In genomic region chr3:122680381-122681293, GRCh38 we compare ENCODE assay signal across 8 cellular contexts. TPM values are rescaled to one million over a fixed set of nuclear protein-coding genes. Genes with fewer than 3 reads are reported as not detected.
A peak's percentile ranks its signal among the peaks of the same experiment; 100 is the strongest.
DNase-seq lines count a peak whose midpoint lies in the region; ATAC-seq and TF ChIP-seq lines count a peak whose summit lies in the region.

Gene PARP14, plus strand, starts transcription at chr3:122680839. Its CDS starts 45 bp downstream, at chr3:122680884.

- H3K4me3 Mint-ChIP-seq in activated T-cell treated with anti-CD3 and anti-CD28 coated beads, Interleukin-2, amount 50 U/mL, for 72 hours: peak within 1 kb of the TSS; percentile 89 to 98
- H3K4me3 Mint-ChIP-seq in stimulated activated effector memory CD8-positive, alpha-beta T cell treated with anti-CD3 and anti-CD28 coated beads, Interleukin-12 subunit alpha, Interleukin-12 subunit beta, amount 100 ng/mL, for 72 hours: peak within 1 kb of the TSS; percentile 87

- no peaks in the 10 kb centered on the region for H3K79me2 ChIP-seq in OCI-LY7 (ENCODE audit: insufficient read depth, low read depth, low read length)

- peak within 1 kb of the TSS; percentile 61 for H2AFZ ChIP-seq in OCI-LY7 (ENCODE audit: low read length)

- H3K27ac Mint-ChIP-seq in activated T-cell treated with anti-CD3 and anti-CD28 coated beads, Interleukin-2, amount 50 U/mL, for 72 hours: peak within 1 kb of the TSS; percentile 99
- H3K27ac Mint-ChIP-seq in stimulated activated effector memory CD8-positive, alpha-beta T cell treated with anti-CD3 and anti-CD28 coated beads, Interleukin-12 subunit alpha, Interleukin-12 subunit beta, amount 100 ng/mL, for 72 hours: peak within 1 kb of the TSS; percentile 96

- no peaks in the 10 kb centered on the region for H3K9me3 Mint-ChIP-seq in activated T-cell treated with anti-CD3 and anti-CD28 coated beads, Interleukin-2, amount 50 U/mL, for 72 hours
- H3K9me3 Mint-ChIP-seq in stimulated activated effector memory CD8-positive, alpha-beta T cell treated with anti-CD3 and anti-CD28 coated beads, Interleukin-12 subunit alpha, Interleukin-12 subunit beta, amount 100 ng/mL, for 72 hours: no peaks in the 10 kb centered on the region

- H3K9me2 ChIP-seq in OCI-LY7 (ENCODE audit: insufficient read depth, low read length): no peaks in the 10 kb centered on the region

- 3% methylated on average over 30 of the region's 66 CpGs for WGBS in esophagus muscularis mucosa

- H3K4me2 ChIP-seq in OCI-LY7 (ENCODE audit: low read length): peak within 1 kb of the TSS; percentile 87

- TF ChIP-seq POLR2A in esophagus muscularis mucosa (IDR thresholded peaks at IDR 0.05; ENCODE audit: low read depth): peak; percentile 20

- H3K4me3 ChIP-seq in OCI-LY7 (ENCODE audit: low read depth, low read length, poor library complexity, severe bottlenecking): peak within 1 kb of the TSS; percentile 76
- H3K4me3 ChIP-seq in esophagus muscularis mucosa: peak within 1 kb of the TSS; percentile 91 to 94 (median 93)
- H3K4me3 ChIP-seq in muscle layer of duodenum (ENCODE audit: low read depth in 1 of 2, low read length in 2 of 2): peak within 1 kb of the TSS; percentile 83 to 86

- POLR2A ChIA-PET in OCI-LY7 (lab: Charles Lee): interaction anchor here (1.1 to 2.8 kb wide), 2 partner anchors 296 to 1136 kb away, joined by 3 to 7 read pairs; partner anchors contain the start of gene FAM162A

- no peak for TF ChIP-seq EP300 in esophagus muscularis mucosa (IDR thresholded peaks at IDR 0.05)

- peak; percentile 42 for ATAC-seq in HG03097 (IDR thresholded peaks at IDR 0.05; ENCODE audit: low FRiP score, unreplicated experiment)
- ATAC-seq in activated T-cell treated with anti-CD3 and anti-CD28 coated beads, Interleukin-2, amount 50 U/mL, for 72 hours (replicated peaks in 1 of 2): peak; percentile 75 to 77
- ATAC-seq in stimulated activated effector memory CD8-positive, alpha-beta T cell treated with anti-CD3 and anti-CD28 coated beads, Interleukin-12 subunit alpha, Interleukin-12 subunit beta, amount 100 ng/mL, for 72 hours: peak; percentile 77

- H3K4me1 ChIP-seq in OCI-LY7 (ENCODE audit: insufficient read depth, low read length, poor library complexity, severe bottlenecking): peaks cover 33% of the 10 kb centered on the region
- H3K4me1 ChIP-seq in esophagus muscularis mucosa: peaks cover 20 to 46% (median 38%) of the 10 kb centered on the region in 4 donors
- H3K4me1 ChIP-seq in muscle layer of duodenum (ENCODE audit: control insufficient read depth in 1 of 2, insufficient read depth in 2 of 2, low read length in 2 of 2): peaks cover 4 to 27% of the 10 kb centered on the region in 2 donors

- no peaks in the 10 kb centered on the region for H4K20me1 ChIP-seq in OCI-LY7 (ENCODE audit: insufficient read depth, low read length)

- peaks cover 8 to 10% of the 10 kb centered on the region in 2 donors for H3K36me3 Mint-ChIP-seq in activated T-cell treated with anti-CD3 and anti-CD28 coated beads, Interleukin-2, amount 50 U/mL, for 72 hours (ENCODE audit: insufficient read depth in 2 of 2)
- H3K36me3 Mint-ChIP-seq in stimulated activated effector memory CD8-positive, alpha-beta T cell treated with anti-CD3 and anti-CD28 coated beads, Interleukin-12 subunit alpha, Interleukin-12 subunit beta, amount 100 ng/mL, for 72 hours: peaks cover 25% of the 10 kb centered on the region

- no peaks in the 10 kb centered on the region for H3K9me3 ChIP-seq in OCI-LY7 (ENCODE audit: low read length)
- no peaks in the 10 kb centered on the region for H3K9me3 ChIP-seq in esophagus muscularis mucosa
- H3K9me3 ChIP-seq in muscle layer of duodenum (ENCODE audit: control insufficient read depth in 1 of 2, low read length in 2 of 2): no peaks in the 10 kb centered on the region

- DNase-seq in NCI-H146 (lab: John Stamatoyannopoulos, UW): peak; percentile 48
- DNase-seq in NCI-H146 treated with DMSO at 0.1 percent for 48 hours (lab: John Stamatoyannopoulos, UW; ENCODE audit: unreplicated experiment): no peak
- DNase-seq in OCI-LY7 (ENCODE audit: low spot score): peak; percentile 65
- DNase-seq in activated T-cell treated with anti-CD3 and anti-CD28 coated beads, Interleukin-2, amount 50 U/mL, for 72 hours: peak; percentile 75 to 78
- DNase-seq in esophagus muscularis mucosa (ENCODE audit: extremely low spot score): no peak
- peak; percentile 48 to 86 for DNase-seq in stimulated activated effector memory CD8-positive, alpha-beta T cell treated with anti-CD3 and anti-CD28 coated beads, Interleukin-12 subunit alpha, Interleukin-12 subunit beta, amount 100 ng/mL, for 72 hours (ENCODE audit: low spot score in 2 of 2)

- H3K27me3 ChIP-seq in esophagus muscularis mucosa (no peaks in the 10 kb centered on the region), muscle layer of duodenum (ENCODE audit: low read depth, low read length) (no peaks in the 10 kb centered on the region)

- BruUV-seq in OCI-LY7 (replicated peaks; lab: Mats Ljungman, UMichigan): no TSS peak

- CTCF ChIA-PET in OCI-LY7 (lab: Charles Lee; ENCODE audit: unreplicated experiment): interaction anchor here (1.5 kb wide), 1 partner anchor 17 kb away, joined by 3 read pairs; no protein-coding TSS in a partner anchor

- no peaks in the 10 kb centered on the region for H3K36me3 ChIP-seq in OCI-LY7 (ENCODE audit: insufficient read depth, low read length)
- peaks cover 0 to 6% (median 0%) of the 10 kb centered on the region in 4 donors for H3K36me3 ChIP-seq in esophagus muscularis mucosa
- H3K36me3 ChIP-seq in muscle layer of duodenum (ENCODE audit: control insufficient read depth in 1 of 2, insufficient read depth in 2 of 2, low read length in 2 of 2): no peaks in the 10 kb centered on the region

- no peaks in the 10 kb centered on the region for H3K27me3 Mint-ChIP-seq in activated T-cell treated with anti-CD3 and anti-CD28 coated beads, Interleukin-2, amount 50 U/mL, for 72 hours (ENCODE audit: low read depth)

- no peak within 1 kb of the TSS for H3K27ac ChIP-seq in OCI-LY7 (ENCODE audit: low read depth, low read length, poor library complexity, severe bottlenecking)
- peak within 1 kb of the TSS; percentile 94 to 97 (median 94) for H3K27ac ChIP-seq in esophagus muscularis mucosa (replicated peaks in 1 of 4)
- H3K27ac ChIP-seq in muscle layer of duodenum (ENCODE audit: low read length): peak within 1 kb of the TSS; percentile 92

- TF ChIP-seq CTCF in OCI-LY7 (conservative IDR thresholded peaks at IDR 0.05; ENCODE audit: low read length): 0 out of 2 replicates have a peak, but pooled peaks have one; percentile 9
- TF ChIP-seq CTCF in esophagus muscularis mucosa (IDR thresholded peaks at IDR 0.05): peak in 1 of 3 experiments; percentile 12

- H3K4me1 Mint-ChIP-seq in activated T-cell treated with anti-CD3 and anti-CD28 coated beads, Interleukin-2, amount 50 U/mL, for 72 hours (ENCODE audit: low read depth): peaks cover 53% of the 10 kb centered on the region
- H3K4me1 Mint-ChIP-seq in stimulated activated effector memory CD8-positive, alpha-beta T cell treated with anti-CD3 and anti-CD28 coated beads, Interleukin-12 subunit alpha, Interleukin-12 subunit beta, amount 100 ng/mL, for 72 hours: peaks cover 59% of the 10 kb centered on the region

- intact Hi-C loops in OCI-LY7 (cut with micrococcal nuclease; ENCODE audit: unreplicated experiment) (no loop called here), esophagus muscularis mucosa (cut with DNase I) (no loop called here)

RNA-seq across cellular contexts. Expression of gene PARP14, which starts in this region (rescaled TPM):
- total RNA-seq in OCI-LY7 (2014; rRNA removed; shearing (Covaris generic)): 12.4 and 17.0 TPM in 2 replicates
- total RNA-seq in OCI-LY7 (2022) (3.5 and 5.6 TPM in 2 replicates), esophagus muscularis mucosa (10 to 100 TPM; 21.4 to 34.1 (median 22.5) TPM)
- total RNA-seq in activated T-cell treated with anti-CD3 and anti-CD28 coated beads, Interleukin-2, amount 50 U/mL, for 72 hours: 10 to 100 TPM; 56.5 to 80.1 TPM

Comparison
In these comparisons a context has a peak if more than half of its experiments do, and no peak if none do; other contexts are left out.
1. DNase-seq: peak in NCI-H146 (single experiment), OCI-LY7 (single experiment), activated T-cell treated with anti-CD3 and anti-CD28 coated beads, Interleukin-2, amount 50 U/mL, for 72 hours (2 of 2) and stimulated activated effector memory CD8-positive, alpha-beta T cell treated with anti-CD3 and anti-CD28 coated beads, Interleukin-12 subunit alpha, Interleukin-12 subunit beta, amount 100 ng/mL, for 72 hours (2 of 2); none in NCI-H146 treated with DMSO at 0.1 percent for 48 hours (single experiment) and esophagus muscularis mucosa (single experiment).
2. Peak in every context shown above with its lines, with median percentiles within 50 percentile points of each other: ATAC-seq and H3K4me3 ChIP-seq.